8 cellular contexts compared by ENCODE assay signal in the genomic region with DNA sequence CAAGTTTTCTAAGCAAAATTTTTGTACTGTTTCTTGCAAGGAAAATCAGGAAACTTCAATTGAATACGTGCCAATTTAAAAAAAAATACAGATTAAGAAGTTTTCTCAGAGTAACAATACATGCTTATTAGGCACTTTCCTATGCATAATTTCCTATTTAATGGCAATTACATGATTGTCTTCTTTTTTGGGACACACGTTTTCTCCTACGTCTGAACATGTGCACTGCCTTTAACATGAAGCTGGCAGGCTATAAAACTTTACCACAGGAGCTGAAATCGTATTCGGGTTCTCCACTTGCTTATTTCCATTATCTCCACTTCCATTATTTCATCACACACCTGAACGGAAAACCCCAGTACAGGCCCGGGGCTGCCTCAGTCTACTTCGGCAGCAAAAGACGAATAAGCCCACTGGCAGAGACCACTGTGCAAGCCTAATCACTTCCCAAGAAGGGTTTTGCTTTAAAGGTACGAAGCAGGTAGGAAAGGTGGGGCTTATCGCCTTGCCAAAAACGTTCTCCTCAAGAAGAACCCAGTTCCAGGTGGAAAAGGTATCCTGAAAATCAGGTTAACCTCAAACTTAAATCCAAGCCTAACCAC. TPM values are rescaled to one million over a fixed set of nuclear protein-coding genes. Genes with fewer than 3 reads are reported as not detected.
DNase-seq lines count a peak whose midpoint lies in the region; ATAC-seq and TF ChIP-seq lines count a peak whose summit lies in the region.

No MANE protein-coding gene starts in this region.

- DNase-seq in MM.1S, result no peak
- DNase-seq in epithelial cell of esophagus (ENCODE audit: low read depth), result no peak
- no peak for DNase-seq in neuronal stem cell (ENCODE audit: low spot score)
- no peak for DNase-seq in activated CD4-positive, CD25-positive, alpha-beta regulatory T cell treated with anti-CD3 and anti-CD28 coated beads, Interleukin-2, amount 50 U/mL, for 72 hours
- no peak for DNase-seq in NAMALWA (ENCODE audit: low spot score)
- no peak for DNase-seq in D341Med (ENCODE audit: low spot score)
- no peak for DNase-seq in GM10266 (ENCODE audit: extremely low spot score)

- H3K27ac ChIP-seq in MM.1S (ENCODE audit: low read length), result peak overlapping the region; percentile 89; the same call in 1 of the 2 replicates
- no peak overlapping the region for H3K27ac ChIP-seq in neuronal stem cell (replicated peaks; ENCODE audit: low read length)

- peaks cover 61% of the 10 kb centered on the region for H3K79me2 ChIP-seq in MM.1S (ENCODE audit: low read length)

- no peak overlapping the region for H2BK15ac ChIP-seq in neuronal stem cell (ENCODE audit: low read length)

- no peak overlapping the region for H3K23ac ChIP-seq in neuronal stem cell (ENCODE audit: low read depth, low read length, poor library complexity)

- H3K27me3 ChIP-seq in MM.1S (replicated peaks; ENCODE audit: insufficient read depth, low read length) (no peaks in the 10 kb centered on the region), neuronal stem cell (ENCODE audit: control insufficient read depth in 3 of 3, insufficient read depth in 3 of 3, low read depth in 1 of 3, low read length in 3 of 3) (no peaks in the 10 kb centered on the region)

- H3K4me2 ChIP-seq in MM.1S (ENCODE audit: low read depth, low read length) (peak overlapping the region; percentile 87), neuronal stem cell (ENCODE audit: insufficient read depth, low read length, poor library complexity, severe bottlenecking) (peak overlapping the region; percentile 56)

- H3K18ac ChIP-seq in neuronal stem cell (ENCODE audit: low read length), result no peak overlapping the region

- H2AK5ac ChIP-seq in neuronal stem cell (ENCODE audit: low read depth, low read length), result no peak overlapping the region

- H3K4ac ChIP-seq in neuronal stem cell (ENCODE audit: low read length), result no peak overlapping the region

- H3K4me1 ChIP-seq in MM.1S (ENCODE audit: low read length), result peaks cover 28% of the 10 kb centered on the region
- H3K4me1 ChIP-seq in neuronal stem cell (ENCODE audit: control insufficient read depth in 2 of 2, insufficient read depth in 1 of 2, low read depth in 1 of 2, low read length in 2 of 2), result peaks cover 6 to 13% of the 10 kb centered on the region in 2 donors

- peaks cover 24% of the 10 kb centered on the region for H3F3A ChIP-seq in MM.1S (ENCODE audit: insufficient read depth, low read length)

- H3K79me1 ChIP-seq in neuronal stem cell (ENCODE audit: low read depth, low read length), result no peaks in the 10 kb centered on the region

- H3K9me2 ChIP-seq in MM.1S (replicated peaks; ENCODE audit: insufficient read depth, low read length), result no peaks in the 10 kb centered on the region

- no peaks in the 10 kb centered on the region for H3K9me3 ChIP-seq in MM.1S (replicated peaks; ENCODE audit: insufficient read depth, low read length)
- H3K9me3 ChIP-seq in neuronal stem cell (replicated peaks in 1 of 2; ENCODE audit: control insufficient read depth in 2 of 2, insufficient read depth in 1 of 2, low read depth in 1 of 2, low read length in 2 of 2), result peaks cover 0 to 14% of the 10 kb centered on the region in 2 donors

- H3K14ac ChIP-seq in neuronal stem cell (ENCODE audit: low read length), result no peak overlapping the region

- no peaks in the 10 kb centered on the region for H4K20me1 ChIP-seq in MM.1S (ENCODE audit: insufficient read depth, low read length)

- no CpG with 5 or more reads among the region's 12 CpGs for WGBS in neuronal stem cell (ENCODE audit: extremely low coverage in 2 of 2, insufficient read length in 2 of 2, insufficient replicate concordance in 1 of 2), 2 donors

- H2BK12ac ChIP-seq in neuronal stem cell (ENCODE audit: low read length), result no peak overlapping the region

- H2AFZ ChIP-seq in MM.1S (ENCODE audit: low read length) (peak overlapping the region; percentile 88), neuronal stem cell (ENCODE audit: low read length) (peak overlapping the region; percentile 98)

- TF ChIP-seq CTCF in MM.1S (IDR thresholded peaks at IDR 0.05; ENCODE audit: low read length), result no peak
- TF ChIP-seq CTCF in epithelial cell of esophagus (IDR thresholded peaks at IDR 0.05; ENCODE audit: insufficient read depth, low read depth, low read length, missing control alignments), result no peak
- TF ChIP-seq CTCF in GM10266 (IDR thresholded peaks at IDR 0.05; ENCODE audit: control insufficient read depth, insufficient read depth, low read depth, missing control alignments), result no peak

- peak overlapping the region; percentile 89 for H3K4me3 ChIP-seq in MM.1S (ENCODE audit: low read length)
- peak overlapping the region; percentile 92 for H3K4me3 ChIP-seq in epithelial cell of esophagus (ENCODE audit: low read length)
- peak overlapping the region; percentile 94 to 95 for H3K4me3 ChIP-seq in neuronal stem cell (ENCODE audit: low read length in 2 of 2)

- H2BK5ac ChIP-seq in neuronal stem cell (ENCODE audit: low read length), result no peak overlapping the region

- no peaks in the 10 kb centered on the region; the same call in 1 of the 2 replicates for H3K36me3 ChIP-seq in MM.1S (replicated peaks; ENCODE audit: insufficient read depth, low read length)
- H3K36me3 ChIP-seq in neuronal stem cell (replicated peaks in 1 of 2; ENCODE audit: control insufficient read depth in 2 of 2, insufficient read depth in 2 of 2, low read length in 2 of 2), result peaks cover 4 to 30% of the 10 kb centered on the region in 2 donors

- H4K8ac ChIP-seq in neuronal stem cell (ENCODE audit: low read depth, low read length), result no peak overlapping the region

- no peak overlapping the region for H4K91ac ChIP-seq in neuronal stem cell (ENCODE audit: low read depth, low read length, poor library complexity)

- peak overlapping the region; percentile 82; the same call in 1 of the 2 replicates for H3K9ac ChIP-seq in MM.1S (ENCODE audit: low read length)
- peak overlapping the region; percentile 78 for H3K9ac ChIP-seq in neuronal stem cell (ENCODE audit: low read depth, low read length, poor library complexity)

- ATAC-seq in GM18511 (IDR thresholded peaks at IDR 0.05; ENCODE audit: unreplicated experiment), result peak; percentile 2

- H2BK120ac ChIP-seq in neuronal stem cell (ENCODE audit: low read depth, low read length), result no peak overlapping the region

RNA-seq across cellular contexts. Expression of a gene that starts 0.6 kb away (rescaled TPM):
- 23.1 TPM for polyA plus RNA-seq in neuronal stem cell (2013, experiment 1 of 2)
- polyA plus RNA-seq in neuronal stem cell (2013, experiment 2 of 2), result 18.6 TPM

RNA-seq across cellular contexts. Expression of a gene that starts 0.6 kb away (rescaled TPM):
- polyA plus RNA-seq in neuronal stem cell (2013, experiment 1 of 2), result 14.6 TPM
- polyA plus RNA-seq in neuronal stem cell (2013, experiment 2 of 2), result 14.0 TPM

RNA-seq across cellular contexts. Expression of a gene that starts 42.2 kb away (rescaled TPM):
- polyA plus RNA-seq in neuronal stem cell (2013, experiment 1 of 2), result 0.32 TPM
- 0.40 TPM for polyA plus RNA-seq in neuronal stem cell (2013, experiment 2 of 2)
